In the genomic region with DNA sequence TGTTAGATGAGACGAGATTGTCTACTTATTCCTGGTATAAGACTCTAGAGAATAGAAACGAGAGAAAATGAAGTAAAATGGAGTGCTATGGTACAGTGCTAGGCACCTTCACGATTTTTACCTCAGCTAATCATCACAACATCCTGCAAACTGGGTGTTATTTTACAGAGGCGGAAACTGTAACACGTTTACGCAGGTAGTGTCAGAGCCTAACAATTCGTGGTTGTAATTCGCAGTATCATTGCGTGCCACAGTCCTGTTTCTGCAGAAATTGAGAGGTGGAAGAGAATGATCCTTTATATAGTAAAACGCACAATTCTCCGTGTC, we compare ENCODE assay signal across 8 cellular contexts. TPM values are rescaled to one million over a fixed set of nuclear protein-coding genes. Genes with fewer than 3 reads are reported as not detected.
DNase-seq lines count a peak whose midpoint lies in the region; ATAC-seq lines count a peak whose summit lies in the region.

No MANE protein-coding gene starts in this region.

- no peaks in the 10 kb centered on the region for H3K9me3 ChIP-seq in iPS-18c (ENCODE audit: control insufficient read depth, insufficient read depth, low read length)

- H3K4me3 ChIP-seq in iPS-18c (ENCODE audit: insufficient read depth, low read depth, low read length), result peak overlapping the region; percentile 77

- DNase-seq in HuH-7.5 (ENCODE audit: low spot score) (peak; percentile 46), glomerular visceral epithelial cell (ENCODE audit: extremely low spot score) (no peak), HPDE6-E6E7 (ENCODE audit: extremely low spot score) (no peak)
- DNase-seq in activated naive CD4-positive, alpha-beta T cell treated with anti-CD3 and anti-CD28 coated beads, Interleukin-2, amount 50 U/mL, for 72 hours (ENCODE audit: low spot score in 2 of 2), result no peak
- DNase-seq in stimulated activated naive B cell treated with anti-CD40 and anti-IgM and Interleukin-4, amounts not matched to agents 10 μg/mL and 1 μg/mL and 100 μg/mL, for 72 hours, result no peak

- H3K27me3 Mint-ChIP-seq in stimulated activated naive B cell treated with anti-CD40 and anti-IgM and Interleukin-4, amounts not matched to agents 10 μg/mL and 1 μg/mL and 100 μg/mL, for 72 hours, result peaks cover 0 to under 1% of the 10 kb centered on the region in 2 donors

- peak overlapping the region; percentile 98 to 99 for H3K27ac Mint-ChIP-seq in activated naive CD4-positive, alpha-beta T cell treated with anti-CD3 and anti-CD28 coated beads, Interleukin-2, amount 50 U/mL, for 72 hours
- peak overlapping the region; percentile 96 for H3K27ac Mint-ChIP-seq in stimulated activated naive B cell treated with anti-CD40 and anti-IgM and Interleukin-4, amounts not matched to agents 10 μg/mL and 1 μg/mL and 100 μg/mL, for 72 hours

- H3K9me3 Mint-ChIP-seq in activated naive CD4-positive, alpha-beta T cell treated with anti-CD3 and anti-CD28 coated beads, Interleukin-2, amount 50 U/mL, for 72 hours, result no peaks in the 10 kb centered on the region
- peaks cover 0 to 2% of the 10 kb centered on the region in 2 donors for H3K9me3 Mint-ChIP-seq in stimulated activated naive B cell treated with anti-CD40 and anti-IgM and Interleukin-4, amounts not matched to agents 10 μg/mL and 1 μg/mL and 100 μg/mL, for 72 hours

- H3K4me1 Mint-ChIP-seq in stimulated activated naive B cell treated with anti-CD40 and anti-IgM and Interleukin-4, amounts not matched to agents 10 μg/mL and 1 μg/mL and 100 μg/mL, for 72 hours, result peaks cover 13 to 32% of the 10 kb centered on the region in 2 donors

- H3K36me3 Mint-ChIP-seq in activated naive CD4-positive, alpha-beta T cell treated with anti-CD3 and anti-CD28 coated beads, Interleukin-2, amount 50 U/mL, for 72 hours, result peaks cover 0 to 4% of the 10 kb centered on the region in 2 donors
- peaks cover 2 to 3% of the 10 kb centered on the region in 2 donors for H3K36me3 Mint-ChIP-seq in stimulated activated naive B cell treated with anti-CD40 and anti-IgM and Interleukin-4, amounts not matched to agents 10 μg/mL and 1 μg/mL and 100 μg/mL, for 72 hours

- peak overlapping the region; percentile 95 to 99 for H3K4me3 Mint-ChIP-seq in stimulated activated naive B cell treated with anti-CD40 and anti-IgM and Interleukin-4, amounts not matched to agents 10 μg/mL and 1 μg/mL and 100 μg/mL, for 72 hours

- ATAC-seq in GM18498 (IDR thresholded peaks at IDR 0.05; ENCODE audit: unreplicated experiment) (peak; percentile 59), GM21576 (IDR thresholded peaks at IDR 0.05; ENCODE audit: unreplicated experiment) (peak; percentile 47)
- peak; percentile 84 to 86 for ATAC-seq in activated naive CD4-positive, alpha-beta T cell treated with anti-CD3 and anti-CD28 coated beads, Interleukin-2, amount 50 U/mL, for 72 hours
- peak; percentile 85 to 89 for ATAC-seq in stimulated activated naive B cell treated with anti-CD40 and anti-IgM and Interleukin-4, amounts not matched to agents 10 μg/mL and 1 μg/mL and 100 μg/mL, for 72 hours (replicated peaks)

RNA-seq across cellular contexts. Expression of a gene that starts 0.4 kb away (rescaled TPM):
- total RNA-seq in activated naive CD4-positive, alpha-beta T cell treated with anti-CD3 and anti-CD28 coated beads, Interleukin-2, amount 50 U/mL, for 72 hours, result 1 to 10 TPM; 4.8 to 5.5 TPM
